Comparison of ENCODE assay signal across 8 cellular contexts in the genomic region with DNA sequence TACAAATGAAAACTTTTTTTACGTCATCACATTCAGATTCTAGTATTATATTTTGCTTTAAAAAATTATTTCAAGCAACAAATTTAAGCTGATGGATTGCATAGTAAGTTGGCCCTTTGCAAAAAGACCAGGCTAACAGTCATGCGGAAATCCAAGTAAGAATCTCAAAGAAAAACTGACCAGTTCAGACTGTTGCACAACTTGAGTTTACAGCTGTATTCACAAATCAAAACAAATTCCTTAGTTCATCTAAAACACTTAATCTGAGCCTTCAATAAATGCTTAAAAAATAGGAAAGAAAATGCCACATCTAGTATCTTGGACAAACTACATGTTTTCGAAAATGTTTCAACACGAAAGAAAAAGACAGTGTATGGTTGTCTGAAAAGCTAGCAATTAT. TPM values are rescaled to one million over a fixed set of nuclear protein-coding genes. Genes with fewer than 3 reads are reported as not detected.
A peak's percentile ranks its signal among the peaks of the same experiment; 100 is the strongest.
DNase-seq lines count a peak whose midpoint lies in the region; ATAC-seq and TF ChIP-seq lines count a peak whose summit lies in the region.

No MANE protein-coding gene starts in this region.

- TF ChIP-seq CTCF in body of pancreas (IDR thresholded peaks at IDR 0.05) (no peak), upper lobe of left lung (IDR thresholded peaks at IDR 0.05) (no peak)

- 24 to 27% methylated on average over 4 of the region's 4 CpGs for WGBS in body of pancreas, 2 donors
- WGBS in upper lobe of left lung, 2 donors, result 44 to 45% methylated on average over 4 of the region's 4 CpGs

- no peaks in the 10 kb centered on the region for H3K27me3 ChIP-seq in body of pancreas
- H3K27me3 ChIP-seq in upper lobe of left lung, result no peaks in the 10 kb centered on the region

- peaks cover 0 to 10% of the 10 kb centered on the region in 2 donors for H3K36me3 ChIP-seq in body of pancreas (replicated peaks in 1 of 2; ENCODE audit: insufficient read depth in 1 of 2, low read depth in 2 of 2)
- peaks cover 14 to 43% (median 18%) of the 10 kb centered on the region in 4 donors for H3K36me3 ChIP-seq in upper lobe of left lung

- H3K9me3 ChIP-seq in body of pancreas (no peaks in the 10 kb centered on the region), upper lobe of left lung (no peaks in the 10 kb centered on the region)

- H3K4me1 ChIP-seq in body of pancreas (peaks cover 33% of the 10 kb centered on the region), upper lobe of left lung (peaks cover 31 to 44% (median 33%) of the 10 kb centered on the region in 4 donors)

- H3K4me1 Mint-ChIP-seq in activated naive CD4-positive, alpha-beta T cell treated with anti-CD3 and anti-CD28 coated beads, Interleukin-2, amount 10 ng/mL, durations not matched to agents 7 days and 5 days, result peaks cover 45% of the 10 kb centered on the region
- H3K4me1 Mint-ChIP-seq in memory B cell, result peaks cover 17% of the 10 kb centered on the region

- DNase-seq in activated naive CD4-positive, alpha-beta T cell treated with anti-CD3 and anti-CD28 coated beads, Interleukin-2, amount 10 ng/mL, durations not matched to agents 7 days and 5 days, result no peak
- no peak for DNase-seq in activated naive CD4-positive, alpha-beta T cell treated with Interleukin-2 at 50 U/mL for 16 hours
- no peak for DNase-seq in body of pancreas
- DNase-seq in memory B cell (ENCODE audit: low spot score in 2 of 2), result no peak
- no peak for DNase-seq in upper lobe of left lung
- DNase-seq in mesenteric fat pad (ENCODE audit: low spot score), result no peak
- DNase-seq in stimulated activated CD4-positive, alpha-beta T cell treated with anti-CD3 and anti-CD28 coated beads, Interleukin-15, amount 100 ng/mL, for 24 hours, result no peak
- no peak for DNase-seq in T1000 (lab: John Stamatoyannopoulos, UW)

- peak overlapping the region; percentile 53 to 94 for H3K4me3 ChIP-seq in body of pancreas
- peak overlapping the region; percentile 75 to 90 (median 79) for H3K4me3 ChIP-seq in upper lobe of left lung

- H3K27me3 Mint-ChIP-seq in activated naive CD4-positive, alpha-beta T cell treated with anti-CD3 and anti-CD28 coated beads, Interleukin-2, amount 10 ng/mL, durations not matched to agents 7 days and 5 days, result peaks cover 6% of the 10 kb centered on the region
- no peaks in the 10 kb centered on the region for H3K27me3 Mint-ChIP-seq in memory B cell

- peaks cover 5% of the 10 kb centered on the region for H3K9me3 Mint-ChIP-seq in activated naive CD4-positive, alpha-beta T cell treated with anti-CD3 and anti-CD28 coated beads, Interleukin-2, amount 10 ng/mL, durations not matched to agents 7 days and 5 days
- no peaks in the 10 kb centered on the region for H3K9me3 Mint-ChIP-seq in memory B cell

- peak overlapping the region; percentile 99 for H3K27ac Mint-ChIP-seq in activated naive CD4-positive, alpha-beta T cell treated with anti-CD3 and anti-CD28 coated beads, Interleukin-2, amount 10 ng/mL, durations not matched to agents 7 days and 5 days
- H3K27ac Mint-ChIP-seq in memory B cell, result peak overlapping the region; percentile 99

- H3K4me3 Mint-ChIP-seq in activated naive CD4-positive, alpha-beta T cell treated with anti-CD3 and anti-CD28 coated beads, Interleukin-2, amount 10 ng/mL, durations not matched to agents 7 days and 5 days, result peak overlapping the region; percentile 98
- peak overlapping the region; percentile 98 for H3K4me3 Mint-ChIP-seq in memory B cell

- intact Hi-C loops in body of pancreas (cut with DNase I), result no loop called here

- ATAC-seq in body of pancreas (no peak), memory B cell (ENCODE audit: low read depth) (no peak), upper lobe of left lung (ENCODE audit: low FRiP score in 2 of 2) (no peak)

- peaks cover 43% of the 10 kb centered on the region for H3K36me3 Mint-ChIP-seq in activated naive CD4-positive, alpha-beta T cell treated with anti-CD3 and anti-CD28 coated beads, Interleukin-2, amount 10 ng/mL, durations not matched to agents 7 days and 5 days
- peaks cover 22% of the 10 kb centered on the region for H3K36me3 Mint-ChIP-seq in memory B cell

- TF ChIP-seq EP300 in upper lobe of left lung (IDR thresholded peaks at IDR 0.05), result no peak

- CTCF ChIA-PET in activated naive CD4-positive, alpha-beta T cell treated with anti-CD3 and anti-CD28 coated beads, Interleukin-2, amount 10 ng/mL, durations not matched to agents 7 days and 5 days (lab: Charles Lee), result interaction anchor here (0.6 to 1.6 kb wide), 2 partner anchors 9 to 10 kb away, joined by 3 to 5 read pairs; no protein-coding TSS in a partner anchor

- TF ChIP-seq POLR2A in body of pancreas (IDR thresholded peaks at IDR 0.05) (no peak), upper lobe of left lung (IDR thresholded peaks at IDR 0.05) (no peak)

- H3K27ac ChIP-seq in body of pancreas (peak overlapping the region in 2 of 4 donors; percentile 94 to 99), upper lobe of left lung (peak overlapping the region; percentile 96 to 98 (median 96))

RNA-seq across cellular contexts. Expression of gene CCDC59, which starts 0.8 kb away (rescaled TPM):
- total RNA-seq in body of pancreas (10 to 100 TPM; 14.2 to 30.4 TPM), upper lobe of left lung (10 to 100 TPM; 23.3 to 76.4 (median 40.8) TPM), mesenteric fat pad (39.0 TPM)

RNA-seq across cellular contexts. Expression of gene METTL25, which starts 1.0 kb away (rescaled TPM):
- 1 to 10 TPM; 2.6 to 9.6 TPM for total RNA-seq in body of pancreas
- total RNA-seq in upper lobe of left lung, result 10 to 100 TPM; 12.6 to 18.5 (median 14.6) TPM
- total RNA-seq in mesenteric fat pad, result 9.4 TPM
